Comparison of ENCODE assay signal across 15 cellular contexts in genomic region chr2:64848945-64849344, GRCh38.
DNase-seq lines count a peak whose midpoint lies in the region; ATAC-seq and TF ChIP-seq lines count a peak whose summit lies in the region.
"Had no signal": no experiment of that assay in that cellular context is flagged by ENCODE, and none has a peak within 500 bp of the region (broad histone marks: within the 10 kb centered on the region; RNA-seq: fewer than 3 reads in every experiment).

No MANE protein-coding gene starts in this region.

- no peaks in the 10 kb centered on the region for H3K9me3 ChIP-seq in breast epithelium
- no peaks in the 10 kb centered on the region for H3K9me3 ChIP-seq in trophoblast cell (ENCODE audit: insufficient read depth, low read depth, low read length)

- no peak overlapping the region for H3K14ac ChIP-seq in trophoblast cell (ENCODE audit: low read length)

- H3K9ac ChIP-seq in trophoblast cell (ENCODE audit: low read length), result no peak overlapping the region

- H3K27me3 Mint-ChIP-seq in MCF 10A (ENCODE audit: insufficient read depth, unreplicated experiment), result no peaks in the 10 kb centered on the region
- no peaks in the 10 kb centered on the region for H3K27me3 Mint-ChIP-seq in dendritic cell treated with granulocyte-macrophage colony-stimulating factor and Interleukin-4, amounts not matched to agents 40 ng/mL and 50 ng/mL, for 4 days

- DNase-seq in MCF 10A (ENCODE audit: unreplicated experiment), result no peak
- no peak for DNase-seq in breast epithelium (ENCODE audit: low spot score in 2 of 2)
- no peak for DNase-seq in trophoblast cell
- DNase-seq in mesenteric fat pad (ENCODE audit: low spot score), result no peak
- DNase-seq: 8988T; AML-193; C1 segment of cervical spinal cord; CD4-positive, alpha-beta T cell; DMS153; DMS79 treated with DMSO at 0.1 percent for 48 hours; EL; HCEC 1CT had no signal

- no peak overlapping the region for H2BK120ac ChIP-seq in trophoblast cell (ENCODE audit: insufficient read depth, low read length, poor library complexity)

- BruUV-seq in MCF 10A (replicated peaks; lab: Mats Ljungman, UMichigan), result no TSS peak

- peak overlapping the region; percentile 49 for H2AK5ac ChIP-seq in trophoblast cell (ENCODE audit: low read length)

- no peak overlapping the region for H3K4me3 Mint-ChIP-seq in MCF 10A (ENCODE audit: unreplicated experiment)
- H3K4me3 Mint-ChIP-seq in dendritic cell treated with granulocyte-macrophage colony-stimulating factor and Interleukin-4, amounts not matched to agents 40 ng/mL and 50 ng/mL, for 4 days, result no peak overlapping the region
- H3K4me3 Mint-ChIP-seq: CD4-positive, alpha-beta T cell had no signal

- H3K27ac Mint-ChIP-seq in MCF 10A (ENCODE audit: low read depth, unreplicated experiment), result peak overlapping the region; percentile 35
- H3K27ac Mint-ChIP-seq in dendritic cell treated with granulocyte-macrophage colony-stimulating factor and Interleukin-4, amounts not matched to agents 40 ng/mL and 50 ng/mL, for 4 days, result peak overlapping the region; percentile 27
- H3K27ac Mint-ChIP-seq: CD4-positive, alpha-beta T cell had no signal

- H3K36me3 ChIP-seq in breast epithelium (no peaks in the 10 kb centered on the region), trophoblast cell (ENCODE audit: control insufficient read depth in 1 of 2, insufficient read depth in 2 of 2, low read length in 2 of 2) (no peaks in the 10 kb centered on the region)

- H2BK5ac ChIP-seq in trophoblast cell (ENCODE audit: low read depth, low read length, poor library complexity), result no peak overlapping the region

- TF ChIP-seq POLR2A in breast epithelium (IDR thresholded peaks at IDR 0.05), result no peak

- H3K79me1 ChIP-seq in trophoblast cell (ENCODE audit: low read length), result peaks cover 2% of the 10 kb centered on the region

- peak overlapping the region; percentile 38 for H3K18ac ChIP-seq in trophoblast cell (ENCODE audit: low read length)

- peak overlapping the region; percentile 28 for H4K91ac ChIP-seq in trophoblast cell (ENCODE audit: low read depth, low read length)

- H3K27me3 ChIP-seq in breast epithelium (no peaks in the 10 kb centered on the region), trophoblast cell (ENCODE audit: insufficient read depth, low read length) (no peaks in the 10 kb centered on the region)

- H3K4me3 ChIP-seq in breast epithelium (no peak overlapping the region), trophoblast cell (ENCODE audit: low read depth, low read length) (no peak overlapping the region)

- POLR2A ChIA-PET in MCF 10A (lab: Yijun Ruan, JAX), result interaction anchor here (0.8 to 2.3 kb wide), 5 partner anchors 10 to 103 kb away, joined by 3 to 15 read pairs (median 10); no protein-coding TSS in a partner anchor

- no peak for ATAC-seq in GM21825 (IDR thresholded peaks at IDR 0.05; ENCODE audit: unreplicated experiment)
- no peak for ATAC-seq in HG02852 (IDR thresholded peaks at IDR 0.05; ENCODE audit: unreplicated experiment)

- no peaks in the 10 kb centered on the region for H3K79me2 ChIP-seq in trophoblast cell (ENCODE audit: control insufficient read depth, insufficient read depth, low read length, poor library complexity)

- H3K4me1 ChIP-seq in breast epithelium (peaks cover 0 to 5% of the 10 kb centered on the region in 2 donors), trophoblast cell (ENCODE audit: control insufficient read depth in 1 of 2, insufficient read depth in 2 of 2, low read length in 2 of 2) (peaks cover 5 to 10% of the 10 kb centered on the region in 2 experiments)

- no peak overlapping the region for H2AFZ ChIP-seq in trophoblast cell (ENCODE audit: insufficient read depth, low read length, poor library complexity)

- no peak overlapping the region for H4K8ac ChIP-seq in trophoblast cell (ENCODE audit: low read depth, low read length)

- H3K4me2 ChIP-seq in trophoblast cell (ENCODE audit: low read length), result no peak overlapping the region

- H4K12ac ChIP-seq in trophoblast cell (ENCODE audit: low read depth, low read length), result no peak overlapping the region

- peaks cover 4% of the 10 kb centered on the region for H3K36me3 Mint-ChIP-seq in MCF 10A (ENCODE audit: insufficient read depth, unreplicated experiment)
- no peaks in the 10 kb centered on the region for H3K36me3 Mint-ChIP-seq in dendritic cell treated with granulocyte-macrophage colony-stimulating factor and Interleukin-4, amounts not matched to agents 40 ng/mL and 50 ng/mL, for 4 days (ENCODE audit: low read depth)

- peak overlapping the region; percentile 30 for H2BK12ac ChIP-seq in trophoblast cell (ENCODE audit: low read length)

- CTCF ChIA-PET in MCF 10A (lab: Yijun Ruan, JAX), result interaction anchor here (0.7 to 1.5 kb wide), 8 partner anchors 8 to 252 kb away, joined by 3 to 9 read pairs (median 4); no protein-coding TSS in a partner anchor

- no peak for TF ChIP-seq CTCF in MCF 10A (IDR thresholded peaks at IDR 0.05; ENCODE audit: unreplicated experiment)
- TF ChIP-seq CTCF in breast epithelium (IDR thresholded peaks at IDR 0.05), result no peak

- intact Hi-C loops in MCF 10A (cut with micrococcal nuclease) (no loop called here), breast epithelium (cut with DNase I; ENCODE audit: low total_unique reads) (no loop called here)
- intact Hi-C loops in dendritic cell treated with granulocyte-macrophage colony-stimulating factor and Interleukin-4, amounts not matched to agents 40 ng/mL and 50 ng/mL, for 4 days (cut with micrococcal nuclease), result no loop called here

- no peak overlapping the region for H3K4ac ChIP-seq in trophoblast cell (ENCODE audit: low read depth, low read length)

- no peak overlapping the region for H3K23ac ChIP-seq in trophoblast cell (ENCODE audit: low read length)

- no peaks in the 10 kb centered on the region for H3K9me3 Mint-ChIP-seq in MCF 10A (ENCODE audit: unreplicated experiment)
- H3K9me3 Mint-ChIP-seq in dendritic cell treated with granulocyte-macrophage colony-stimulating factor and Interleukin-4, amounts not matched to agents 40 ng/mL and 50 ng/mL, for 4 days, result no peaks in the 10 kb centered on the region
- H3K9me3 Mint-ChIP-seq: CD4-positive, alpha-beta T cell had no signal

- H3K27ac ChIP-seq in breast epithelium, result peak overlapping the region in 1 of 2 donors; percentile 55
- no peak overlapping the region for H3K27ac ChIP-seq in trophoblast cell (ENCODE audit: low read depth, low read length)

- H3K4me1 Mint-ChIP-seq in MCF 10A (ENCODE audit: insufficient read depth, unreplicated experiment), result peaks cover 20% of the 10 kb centered on the region
- peaks cover 70% of the 10 kb centered on the region for H3K4me1 Mint-ChIP-seq in dendritic cell treated with granulocyte-macrophage colony-stimulating factor and Interleukin-4, amounts not matched to agents 40 ng/mL and 50 ng/mL, for 4 days (ENCODE audit: low read depth)
